ENCODE assay signal across 8 cellular contexts in genomic region chr1:207885129-207886032, GRCh38. TPM values are rescaled to one million over a fixed set of nuclear protein-coding genes. Genes with fewer than 3 reads are reported as not detected.
DNase-seq lines count a peak whose midpoint lies in the region; ATAC-seq and TF ChIP-seq lines count a peak whose summit lies in the region.

No MANE protein-coding gene starts in this region.

- H3K4me1 ChIP-seq in H9 (ENCODE audit: insufficient read depth, low read length) (no peaks in the 10 kb centered on the region), adipocyte (ENCODE audit: control insufficient read depth, insufficient read depth, low read length) (peaks cover 30% of the 10 kb centered on the region), heart left ventricle (peaks cover 16 to 84% (median 56%) of the 10 kb centered on the region in 12 donors), psoas muscle (peaks cover 23% of the 10 kb centered on the region)

- no peak overlapping the region for H3K27ac ChIP-seq in H9 (ENCODE audit: insufficient read length, low read depth, low read length)
- peak overlapping the region in 11 of 12 donors; percentile 51 to 91 (median 74) for H3K27ac ChIP-seq in heart left ventricle
- peak overlapping the region; percentile 30 for H3K27ac ChIP-seq in psoas muscle

- no peaks in the 10 kb centered on the region for H3K36me3 Mint-ChIP-seq in H9 (ENCODE audit: insufficient read depth in 1 of 3, low read depth in 3 of 3)

- no peaks in the 10 kb centered on the region for H3K23me2 ChIP-seq in H9 (ENCODE audit: insufficient read length, low read depth, low read length, poor library complexity, severe bottlenecking)

- no peak overlapping the region for H2BK120ac ChIP-seq in H9 (ENCODE audit: low read depth, low read length, poor library complexity, severe bottlenecking)

- no peak overlapping the region for H2BK20ac ChIP-seq in H9 (ENCODE audit: low read depth, low read length, poor library complexity, severe bottlenecking)

- H3K27ac Mint-ChIP-seq in H9 = no peak overlapping the region

- peak; percentile 90 for DNase-seq in EH (ENCODE audit: low read depth)
- peak; percentile 72 for DNase-seq in H9
- peak; percentile 77 for DNase-seq in NCI-H1048 (lab: John Stamatoyannopoulos, UW)
- DNase-seq in SW480 (ENCODE audit: low spot score) = peak; percentile 56
- DNase-seq in adipocyte (ENCODE audit: low read depth) = peak; percentile 96
- peak; percentile 85 to 91 (median 87) for DNase-seq in heart left ventricle
- DNase-seq in psoas muscle = peak; percentile 83 to 90

- intact Hi-C loops in heart left ventricle (cut with DNase I) = loop anchor here in 7 of 10 donors (1.0 to 10.0 kb wide), 7 partner anchors 77 to 359 kb away; partner anchors contain the start of gene PLXNA2 (in 2 of the 7)
- intact Hi-C loops in psoas muscle (cut with DNase I) = loop anchor here (2.0 kb wide), 2 partner anchors 77 to 79 kb away; no protein-coding TSS in a partner anchor

- H2AK5ac ChIP-seq in H9 (ENCODE audit: insufficient read length, low read length) = no peak overlapping the region

- no peak overlapping the region for H2BK12ac ChIP-seq in H9 (ENCODE audit: insufficient read length, low read depth, low read length)

- H3K4me2 ChIP-seq in H9 (ENCODE audit: insufficient read depth, insufficient read length, low read length) = no peak overlapping the region

- H3K14ac ChIP-seq in H9 (ENCODE audit: insufficient read depth, low read length) = no peak overlapping the region

- no peak overlapping the region for H3T11ph ChIP-seq in H9 (ENCODE audit: low read length)

- no peaks in the 10 kb centered on the region for H3K9me3 ChIP-seq in H9 (ENCODE audit: control insufficient read depth, low read depth, low read length)
- H3K9me3 ChIP-seq in adipocyte (ENCODE audit: control insufficient read depth, low read length) = no peaks in the 10 kb centered on the region
- no peaks in the 10 kb centered on the region for H3K9me3 ChIP-seq in heart left ventricle
- H3K9me3 ChIP-seq in psoas muscle = no peaks in the 10 kb centered on the region

- H3K56ac ChIP-seq in H9 (ENCODE audit: insufficient read length, low read depth, low read length) = no peak overlapping the region

- no peak overlapping the region for H2BK15ac ChIP-seq in H9 (ENCODE audit: low read depth, low read length)

- TF ChIP-seq CTCF in H9 (conservative IDR thresholded peaks at IDR 0.05) = peak; percentile 95
- TF ChIP-seq CTCF in heart left ventricle (IDR thresholded peaks at IDR 0.05) = peak; percentile 93 to 98 (median 96)
- TF ChIP-seq CTCF in psoas muscle (IDR thresholded peaks at IDR 0.05) = peak; percentile 97

- H2AFZ ChIP-seq in H9 (ENCODE audit: low read length) = peak overlapping the region; percentile 82

- no peaks in the 10 kb centered on the region for H3K79me1 ChIP-seq in H9 (ENCODE audit: insufficient read depth, low read depth, low read length, poor library complexity, severe bottlenecking)

- H3K18ac ChIP-seq in H9 (ENCODE audit: insufficient read length, low read depth, low read length) = no peak overlapping the region

- no peak overlapping the region for H3K23ac ChIP-seq in H9 (ENCODE audit: insufficient read length, low read depth, low read length)

- H3K4me3 ChIP-seq in adipocyte (ENCODE audit: low read length) (no peak overlapping the region), heart left ventricle (no peak overlapping the region), psoas muscle (no peak overlapping the region)

- ATAC-seq in heart left ventricle (peak; percentile 84 to 93 (median 90)), psoas muscle (peak; percentile 83 to 94 (median 90)), HG03565 (IDR thresholded peaks at IDR 0.05; ENCODE audit: unreplicated experiment) (no peak)

- H4K20me1 ChIP-seq in H9 (ENCODE audit: control insufficient read depth, insufficient read depth, insufficient read length) = no peaks in the 10 kb centered on the region

- H3K27me3 ChIP-seq in H9 (ENCODE audit: insufficient read depth, low read length) (no peaks in the 10 kb centered on the region; the same call in 1 of the 2 replicates), adipocyte (replicated peaks; ENCODE audit: control insufficient read depth, insufficient read depth, low read length) (no peaks in the 10 kb centered on the region), heart left ventricle (no peaks in the 10 kb centered on the region), psoas muscle (ENCODE audit: insufficient read depth in 3 of 3, low read length in 2 of 3) (no peaks in the 10 kb centered on the region)

- H3K27me3 Mint-ChIP-seq in H9 (ENCODE audit: low read depth) = peaks cover 16% of the 10 kb centered on the region

- H4K5ac ChIP-seq in H9 (ENCODE audit: insufficient read length, low read depth, low read length) = no peak overlapping the region

- peaks cover 8 to 11% of the 10 kb centered on the region in 2 experiments; a peak in 3 of 4 replicates for H3K4me1 Mint-ChIP-seq in H9

- H3K4ac ChIP-seq in H9 (ENCODE audit: low read depth, low read length) = no peak overlapping the region

- H3K36me3 ChIP-seq in adipocyte (ENCODE audit: control insufficient read depth, insufficient read depth, low read length, severe bottlenecking) (no peaks in the 10 kb centered on the region), heart left ventricle (peaks cover 0 to 41% (median 6%) of the 10 kb centered on the region in 9 donors), psoas muscle (ENCODE audit: insufficient read depth in 1 of 2, low read depth in 1 of 2) (no peaks in the 10 kb centered on the region)

- H4K8ac ChIP-seq in H9 (replicated peaks; ENCODE audit: insufficient read length, low read depth, low read length) = no peak overlapping the region

- no peak overlapping the region for H3K4me3 Mint-ChIP-seq in H9

- H3K9ac ChIP-seq in H9 (ENCODE audit: extremely low read depth, insufficient read length, low read length) = no peak overlapping the region
- H3K9ac ChIP-seq in adipocyte (ENCODE audit: low read length) = no peak overlapping the region

- WGBS in H9 (ENCODE audit: extremely low coverage, insufficient read length, low lambda C conversion rate) = no CpG with 5 or more reads among the region's 9 CpGs
- 21 to 26% (median 23%) methylated on average over 9 of the region's 9 CpGs for WGBS in heart left ventricle, 4 donors
- 29 to 31% (median 30%) methylated on average over 9 of the region's 9 CpGs for WGBS in psoas muscle, 3 donors

- peak in 1 of 2 donors; percentile 10 for TF ChIP-seq POLR2A in heart left ventricle (IDR thresholded peaks at IDR 0.05)

- H4K91ac ChIP-seq in H9 (ENCODE audit: insufficient read length, low read depth, low read length) = no peak overlapping the region

- H3K9me3 Mint-ChIP-seq in H9 = no peaks in the 10 kb centered on the region

- no peaks in the 10 kb centered on the region for H3K79me2 ChIP-seq in H9 (ENCODE audit: insufficient read depth, low read length)

- H2BK5ac ChIP-seq in H9 (ENCODE audit: insufficient read length, low read length) = no peak overlapping the region

RNA-seq across cellular contexts. Expression of gene CD34, which starts 25.5 kb away (rescaled TPM):
- total RNA-seq in H9 (2021) (0.02 and 0.35 TPM in 2 replicates), heart left ventricle (100 to 1,000 TPM in 1 of 9 donors, 10 to 100 TPM in 8; 43.6 to 103 (median 63.8) TPM), psoas muscle (10 to 100 TPM; 15.7 to 61.1 (median 20.9) TPM)
- polyA plus RNA-seq in heart left ventricle (10 to 100 TPM; 37.4 to 41.8 TPM), psoas muscle (10 to 100 TPM; 14.4 to 25.0 (median 21.1) TPM)

Comparison
In these comparisons a context has a peak if more than half of its experiments do, and no peak if none do; other contexts are left out.
1. RNA of gene CD34, which starts 25.5 kb away (total RNA-seq): 43.6 to 103 TPM in heart left ventricle and 15.7 to 61.1 TPM in psoas muscle; 0.02 to 0.35 TPM in H9; every median in the first group is over 10 times any median in the second.
2. Peak in every context shown above with its lines, with median percentiles within 50 percentile points of each other: DNase-seq and CTCF ChIP-seq.